In genomic region chr14:88482524-88482923, GRCh38 we compare ENCODE assay signal across 23 cellular contexts.
"Had no signal": no experiment of that assay in that cellular context is flagged by ENCODE, and none has a peak within 500 bp of the region (broad histone marks: within the 10 kb centered on the region; RNA-seq: fewer than 3 reads in every experiment).

No MANE protein-coding gene starts in this region.

- FAIRE-seq: colon, urothelium cell line had no signal

- H3K36me3 ChIP-seq: prostate gland had no signal

- ATAC-seq: effector memory CD8-positive, alpha-beta T cell; gastrocnemius medialis; right lobe of liver; stimulated activated naive B cell treated with anti-CD40 and anti-IgM and Interleukin-4, amounts not matched to agents 10 μg/mL and 1 μg/mL and 100 μg/mL, for 72 hours had no signal

- DNase-seq: effector memory CD8-positive, alpha-beta T cell; gastrocnemius medialis; islet precursor cell; mesenchymal stem cell; midbrain; occipital lobe; right lobe of liver; stimulated activated CD4-positive, alpha-beta T cell treated with anti-CD3 and anti-CD28 coated beads, Interleukin-4, amount 100 ng/mL, for 24 hours; stimulated activated naive B cell treated with anti-CD40 and anti-IgM and Interleukin-4, amounts not matched to agents 10 μg/mL and 1 μg/mL and 100 μg/mL, for 72 hours; stomach; substantia nigra had no signal

- H3K9me3 ChIP-seq: esophagus muscularis mucosa, gastrocnemius medialis, prostate gland, right lobe of liver, stomach, thoracic aorta had no signal

- H3K4me3 Mint-ChIP-seq: dendritic cell treated with granulocyte-macrophage colony-stimulating factor and Interleukin-4, amounts not matched to agents 40 ng/mL and 50 ng/mL, for 4 days; effector memory CD8-positive, alpha-beta T cell; natural killer cell treated with Interleukin-12 subunit alpha and Interleukin-12 subunit beta and Interleukin-15 and Interleukin-18, amount 100 ng/mL, for 72 hours; stimulated activated naive B cell treated with anti-CD40 and anti-IgM and Interleukin-4, amounts not matched to agents 10 μg/mL and 1 μg/mL and 100 μg/mL, for 72 hours; type B pancreatic cell had no signal

- H3K27ac Mint-ChIP-seq: dendritic cell treated with granulocyte-macrophage colony-stimulating factor and Interleukin-4, amounts not matched to agents 40 ng/mL and 50 ng/mL, for 4 days; effector memory CD8-positive, alpha-beta T cell; natural killer cell treated with Interleukin-12 subunit alpha and Interleukin-12 subunit beta and Interleukin-15 and Interleukin-18, amount 100 ng/mL, for 72 hours; stimulated activated naive B cell treated with anti-CD40 and anti-IgM and Interleukin-4, amounts not matched to agents 10 μg/mL and 1 μg/mL and 100 μg/mL, for 72 hours had no signal

- H3K9ac ChIP-seq: parathyroid adenoma had no signal

- H3K79me2 ChIP-seq: parathyroid adenoma had no signal

- H3K4me1 Mint-ChIP-seq: stimulated activated naive B cell treated with anti-CD40 and anti-IgM and Interleukin-4, amounts not matched to agents 10 μg/mL and 1 μg/mL and 100 μg/mL, for 72 hours had no signal

- H3K27ac ChIP-seq: epithelial cell of prostate, esophagus muscularis mucosa, gastrocnemius medialis, parathyroid adenoma, prostate gland, right lobe of liver, stomach, thoracic aorta had no signal

- H2AFZ ChIP-seq: parathyroid adenoma had no signal

- H3K27me3 Mint-ChIP-seq: type B pancreatic cell had no signal

- H3K9me3 Mint-ChIP-seq: effector memory CD8-positive, alpha-beta T cell; natural killer cell treated with Interleukin-12 subunit alpha and Interleukin-12 subunit beta and Interleukin-15 and Interleukin-18, amount 100 ng/mL, for 72 hours; type B pancreatic cell had no signal

- H3K4me1 ChIP-seq: gastrocnemius medialis, parathyroid adenoma, prostate gland, right lobe of liver, stomach had no signal

- H3K27me3 ChIP-seq: esophagus muscularis mucosa, gastrocnemius medialis, left lung, right lobe of liver, stomach had no signal

- H3K36me3 Mint-ChIP-seq: natural killer cell treated with Interleukin-12 subunit alpha and Interleukin-12 subunit beta and Interleukin-15 and Interleukin-18, amount 100 ng/mL, for 72 hours; stimulated activated naive B cell treated with anti-CD40 and anti-IgM and Interleukin-4, amounts not matched to agents 10 μg/mL and 1 μg/mL and 100 μg/mL, for 72 hours had no signal

- H3K4me3 ChIP-seq: esophagus muscularis mucosa, gastrocnemius medialis, left lung, lung, prostate gland, right lobe of liver, stomach, thoracic aorta had no signal
